In genomic region chr3:61812085-61812484, GRCh38 we compare ENCODE assay signal across 26 cellular contexts.
"Had no signal": no experiment of that assay in that cellular context is flagged by ENCODE, and none has a peak within 500 bp of the region (broad histone marks: within the 10 kb centered on the region; RNA-seq: fewer than 3 reads in every experiment).

No MANE protein-coding gene starts in this region.

- H2AFZ ChIP-seq: neural progenitor cell, parathyroid adenoma had no signal

- DNase-seq: hypothalamus; immature natural killer cell; kidney; lower lobe of right lung; mammary epithelial cell; mesenchymal stem cell; naive B cell; natural killer cell; nephron progenitor cell; occipital lobe; psoas muscle; spleen; stimulated activated CD4-positive, alpha-beta T cell treated with anti-CD3 and anti-CD28 coated beads, Interleukin-4, amount 100 ng/mL, for 24 hours; stimulated activated naive CD4-positive, alpha-beta T cell; uterus had no signal

- H3K4me3 ChIP-seq: lower lobe of right lung, neural progenitor cell, psoas muscle, skin epidermis, spleen, suprapubic skin, thoracic aorta, tibial nerve, uterus had no signal

- H3K36me3 ChIP-seq: lower lobe of right lung, neural progenitor cell, neutrophil, spleen, suprapubic skin, thoracic aorta, tibial nerve, uterus had no signal

- H3K9me3 ChIP-seq: lower lobe of right lung, neutrophil, psoas muscle, spleen, suprapubic skin, thoracic aorta, tibial nerve, uterus had no signal

- H3K36me3 Mint-ChIP-seq: naive B cell; natural killer cell; neural progenitor cell; stimulated activated effector memory CD8-positive, alpha-beta T cell treated with anti-CD3 and anti-CD28 coated beads, Interleukin-12 subunit alpha, Interleukin-12 subunit beta, amount 100 ng/mL, for 72 hours; type B pancreatic cell had no signal

- ATAC-seq: lower lobe of right lung; natural killer cell; psoas muscle; sciatic nerve; stimulated activated effector memory CD8-positive, alpha-beta T cell treated with anti-CD3 and anti-CD28 coated beads, Interleukin-12 subunit alpha, Interleukin-12 subunit beta, amount 100 ng/mL, for 72 hours had no signal

- H3K9ac ChIP-seq: neural progenitor cell, parathyroid adenoma had no signal

- H3K27ac Mint-ChIP-seq: immature natural killer cell; naive B cell; natural killer cell; nephron progenitor cell; neural progenitor cell; stimulated activated effector memory CD8-positive, alpha-beta T cell treated with anti-CD3 and anti-CD28 coated beads, Interleukin-12 subunit alpha, Interleukin-12 subunit beta, amount 100 ng/mL, for 72 hours; stimulated activated naive CD8-positive, alpha-beta T cell treated with anti-CD3 and anti-CD28 coated beads, Interleukin-15, Interleukin-2, amounts not matched to agents 100 ng/mL and 50 ng/mL, for 24 hours; type B pancreatic cell had no signal

- H3K9me3 Mint-ChIP-seq: nephron progenitor cell; neural progenitor cell; stimulated activated naive CD8-positive, alpha-beta T cell treated with anti-CD3 and anti-CD28 coated beads, Interleukin-15, Interleukin-2, amounts not matched to agents 100 ng/mL and 50 ng/mL, for 24 hours; type B pancreatic cell had no signal

- H3K4me3 Mint-ChIP-seq: immature natural killer cell; naive B cell; natural killer cell; nephron progenitor cell; neural progenitor cell; stimulated activated effector memory CD8-positive, alpha-beta T cell treated with anti-CD3 and anti-CD28 coated beads, Interleukin-12 subunit alpha, Interleukin-12 subunit beta, amount 100 ng/mL, for 72 hours; stimulated activated naive CD8-positive, alpha-beta T cell treated with anti-CD3 and anti-CD28 coated beads, Interleukin-15, Interleukin-2, amounts not matched to agents 100 ng/mL and 50 ng/mL, for 24 hours; type B pancreatic cell had no signal

- H3K4me2 ChIP-seq: neural progenitor cell had no signal

- H3K27ac ChIP-seq: lower lobe of right lung, neural progenitor cell, neutrophil, psoas muscle, skin epidermis, spleen, suprapubic skin, tibial nerve, uterus had no signal

- H3K27me3 Mint-ChIP-seq: stimulated activated naive CD8-positive, alpha-beta T cell treated with anti-CD3 and anti-CD28 coated beads, Interleukin-15, Interleukin-2, amounts not matched to agents 100 ng/mL and 50 ng/mL, for 24 hours; type B pancreatic cell had no signal

- H3K27me3 ChIP-seq: neural progenitor cell, neutrophil, spleen, suprapubic skin, tibial nerve, uterus had no signal

- H3K4me1 Mint-ChIP-seq: immature natural killer cell; naive B cell; natural killer cell; stimulated activated effector memory CD8-positive, alpha-beta T cell treated with anti-CD3 and anti-CD28 coated beads, Interleukin-12 subunit alpha, Interleukin-12 subunit beta, amount 100 ng/mL, for 72 hours had no signal
